10 cellular contexts compared by ENCODE assay signal in the genomic region with DNA sequence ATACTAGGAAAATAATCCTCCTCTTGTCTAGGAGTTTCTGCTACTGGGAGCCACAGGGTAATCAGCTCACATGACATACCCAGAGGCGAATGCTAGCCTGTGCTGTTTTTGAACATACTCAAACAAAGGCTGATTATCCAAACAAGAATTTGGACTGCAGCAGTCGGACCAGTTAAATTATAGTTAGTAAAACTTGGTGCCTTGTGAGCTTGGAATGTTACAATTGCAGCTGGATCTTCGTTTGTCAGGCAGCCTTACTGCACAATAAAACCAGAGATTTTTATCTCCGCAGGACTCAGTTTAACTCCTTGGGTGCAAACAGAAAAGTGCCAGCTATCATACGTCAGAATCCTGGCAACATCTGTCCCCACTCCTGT.
DNase-seq lines count a peak whose midpoint lies in the region; ATAC-seq and TF ChIP-seq lines count a peak whose summit lies in the region.
"Had no signal": no experiment of that assay in that cellular context is flagged by ENCODE, and none has a peak within 500 bp of the region (broad histone marks: within the 10 kb centered on the region; RNA-seq: fewer than 3 reads in every experiment).

No MANE protein-coding gene starts in this region.

- BruUV-seq in IMR-90 (replicated peaks; lab: Mats Ljungman, UMichigan): no TSS peak

- H3K14ac ChIP-seq in IMR-90 (replicated peaks; ENCODE audit: low read depth, low read length): peak overlapping the region; percentile 84

- peak overlapping the region; percentile 87; the same call in 1 of the 2 replicates for H2AK5ac ChIP-seq in IMR-90 (ENCODE audit: low read depth, low read length)

- peak overlapping the region; percentile 97 for H2BK120ac ChIP-seq in IMR-90 (ENCODE audit: low read depth, low read length)

- H3K79me1 ChIP-seq in IMR-90 (ENCODE audit: low read depth in 1 of 2, low read length in 2 of 2): peaks cover 0 to 4% of the 10 kb centered on the region in 2 experiments; a peak in 1 of 4 replicates

- DNase-seq in AG04449 (ENCODE audit: low read depth, low spot score) (peak; percentile 33), IMR-90 (peak; percentile 84), epidermal melanocyte (ENCODE audit: insufficient read length, low spot score) (peak; percentile 72), mesothelial cell of epicardium (ENCODE audit: low spot score in 2 of 2, unreplicated experiment in 2 of 2) (no peak), T-helper 1 cell (no peak), HCEC 1CT (no peak)
- DNase-seq in activated T-cell treated with anti-CD3 and anti-CD28 coated beads, Interleukin-2, amount 50 U/mL, for 24 hours: no peak
- DNase-seq: CD4-positive, alpha-beta T cell; left cardiac atrium had no signal

- H3K9me3 ChIP-seq in IMR-90 (ENCODE audit: control insufficient read depth, insufficient read depth, low read length): no peaks in the 10 kb centered on the region

- peak overlapping the region; percentile 83; the same call in 2 of the 3 replicates for H2BK15ac ChIP-seq in IMR-90 (ENCODE audit: low read depth, low read length)

- H3K4me2 ChIP-seq in IMR-90 (ENCODE audit: low read depth, low read length): peak overlapping the region; percentile 72

- peak overlapping the region; percentile 92 for H4K91ac ChIP-seq in IMR-90 (ENCODE audit: insufficient read depth, low read depth, low read length)

- no peak for TF ChIP-seq RAD21 in IMR-90 (IDR thresholded peaks at IDR 0.05; ENCODE audit: low read length)

- H3K9me1 ChIP-seq in IMR-90 (ENCODE audit: insufficient read depth, low read length): peaks cover 4% of the 10 kb centered on the region; the same call in 1 of the 2 replicates

- H2AFZ ChIP-seq in IMR-90 (replicated peaks; ENCODE audit: low read length, poor library complexity): peak overlapping the region; percentile 80

- peak overlapping the region; percentile 0 to 95; a peak in 3 of 4 replicates for H4K8ac ChIP-seq in IMR-90 (ENCODE audit: low read depth in 2 of 2, low read length in 2 of 2)

- H3K4me3 Mint-ChIP-seq in mesothelial cell of epicardium: no peak overlapping the region
- H3K4me3 Mint-ChIP-seq in activated T-cell treated with anti-CD3 and anti-CD28 coated beads, Interleukin-2, amount 50 U/mL, for 24 hours: no peak overlapping the region
- H3K4me3 Mint-ChIP-seq: CD4-positive, alpha-beta T cell had no signal

- no peak for TF ChIP-seq POLR2A in IMR-90 (IDR thresholded peaks at IDR 0.05; ENCODE audit: low read depth, low read length)

- H3K27me3 Mint-ChIP-seq in mesothelial cell of epicardium (ENCODE audit: low read depth): no peaks in the 10 kb centered on the region
- H3K27me3 Mint-ChIP-seq in activated T-cell treated with anti-CD3 and anti-CD28 coated beads, Interleukin-2, amount 50 U/mL, for 24 hours: no peaks in the 10 kb centered on the region
- H3K27me3 Mint-ChIP-seq: CD4-positive, alpha-beta T cell had no signal

- 0 out of 2 replicates have a peak overlapping the region, but pooled peaks have one; percentile 53 for H3K56ac ChIP-seq in IMR-90 (ENCODE audit: extremely low read depth, insufficient read depth, low read length)

- dilution Hi-C loops in IMR-90 (cut with HindIII; ENCODE audit: low sequenced_read_pairs, unreplicated experiment): no loop called here

- no peaks in the 10 kb centered on the region for H3K9me3 Mint-ChIP-seq in mesothelial cell of epicardium
- H3K9me3 Mint-ChIP-seq in activated T-cell treated with anti-CD3 and anti-CD28 coated beads, Interleukin-2, amount 50 U/mL, for 24 hours: peaks cover 3% of the 10 kb centered on the region
- H3K9me3 Mint-ChIP-seq: CD4-positive, alpha-beta T cell had no signal

- no peak for TF ChIP-seq CTCF in AG04449 (IDR thresholded peaks at IDR 0.05; ENCODE audit: insufficient read depth, low read length, missing control alignments)
- TF ChIP-seq CTCF in IMR-90 (conservative IDR thresholded peaks at IDR 0.05; ENCODE audit: low read depth, low read length): no peak
- no peak for TF ChIP-seq CTCF in mesothelial cell of epicardium (IDR thresholded peaks at IDR 0.05; ENCODE audit: unreplicated experiment)

- peak overlapping the region; percentile 99 for H3K23ac ChIP-seq in IMR-90 (ENCODE audit: low read depth, low read length)

- peak overlapping the region; percentile 54 for H3K9ac ChIP-seq in IMR-90 (ENCODE audit: low read depth, low read length)

- H2BK20ac ChIP-seq in IMR-90 (ENCODE audit: low read depth, low read length): peak overlapping the region; percentile 97

- H4K5ac ChIP-seq in IMR-90 (ENCODE audit: low read depth, low read length): peak overlapping the region; percentile 90

- H3K36me3 Mint-ChIP-seq in mesothelial cell of epicardium: no peaks in the 10 kb centered on the region
- H3K36me3 Mint-ChIP-seq in activated T-cell treated with anti-CD3 and anti-CD28 coated beads, Interleukin-2, amount 50 U/mL, for 24 hours (ENCODE audit: low read depth): no peaks in the 10 kb centered on the region

- peaks cover 78% of the 10 kb centered on the region for H3K4me1 Mint-ChIP-seq in mesothelial cell of epicardium
- H3K4me1 Mint-ChIP-seq in activated T-cell treated with anti-CD3 and anti-CD28 coated beads, Interleukin-2, amount 50 U/mL, for 24 hours (ENCODE audit: low read depth): peaks cover 23% of the 10 kb centered on the region

- peak overlapping the region; percentile 52 for H2AK9ac ChIP-seq in IMR-90 (replicated peaks; ENCODE audit: low read depth, low read length, poor library complexity)

- H3K18ac ChIP-seq in IMR-90 (ENCODE audit: low read depth, low read length): peak overlapping the region; percentile 87

- in situ Hi-C loops in IMR-90 (cut with MboI; ENCODE audit: low sequenced_read_pairs): no loop called here

- ATAC-seq in IMR-90 (ENCODE audit: low read depth) (peak; percentile 96), GM18873 (IDR thresholded peaks at IDR 0.05; ENCODE audit: low FRiP score, unreplicated experiment) (no peak)

- no CpG with 5 or more reads among the region's 5 CpGs for WGBS in IMR-90 (ENCODE audit: extremely low coverage in 2 of 2, insufficient read length in 1 of 2), 2 experiments

- POLR2A ChIA-PET in AG04449 (lab: Yijun Ruan, JAX): interaction anchor here (0.7 kb wide), 1 partner anchor 223 kb away, joined by 3 read pairs; no protein-coding TSS in a partner anchor
- POLR2A ChIA-PET in IMR-90 (lab: Charles Lee; ENCODE audit: unreplicated experiment): interaction anchor here (0.6 to 1.6 kb wide), 3 partner anchors 164 to 469 kb away, joined by 3 to 4 read pairs (median 4); a partner anchor contains a TSS

- intact Hi-C loops in IMR-90 (cut with micrococcal nuclease): no loop called here

- H2BK5ac ChIP-seq in IMR-90 (ENCODE audit: low read depth, low read length, poor library complexity, severe bottlenecking): peak overlapping the region; percentile 84

- H3K27ac ChIP-seq in IMR-90 (ENCODE audit: insufficient read depth, low read length): peak overlapping the region; percentile 88

- peak overlapping the region; percentile 96 for H3K4ac ChIP-seq in IMR-90 (ENCODE audit: low read depth, low read length)

- no peaks in the 10 kb centered on the region for H3K27me3 ChIP-seq in IMR-90 (ENCODE audit: control insufficient read depth, insufficient read depth, low read length)

- H3K4me1 ChIP-seq in IMR-90 (ENCODE audit: control insufficient read depth, insufficient read depth, low read length): peaks cover 17% of the 10 kb centered on the region

- no peaks in the 10 kb centered on the region for H3K36me3 ChIP-seq in IMR-90 (ENCODE audit: control insufficient read depth, insufficient read depth, low read length)

- no peaks in the 10 kb centered on the region for H4K20me1 ChIP-seq in IMR-90 (ENCODE audit: insufficient read depth, low read length)

- peak overlapping the region; percentile 95 for H3K27ac Mint-ChIP-seq in mesothelial cell of epicardium
- H3K27ac Mint-ChIP-seq in activated T-cell treated with anti-CD3 and anti-CD28 coated beads, Interleukin-2, amount 50 U/mL, for 24 hours: no peak overlapping the region
- H3K27ac Mint-ChIP-seq: CD4-positive, alpha-beta T cell had no signal

- CTCF ChIA-PET in AG04449 (lab: Yijun Ruan, JAX) (interaction anchor here (0.7 kb wide), 1 partner anchor 163 kb away, joined by 3 read pairs; no protein-coding TSS in a partner anchor), IMR-90 (lab: Yijun Ruan, JAX) (interaction anchor here (0.7 to 1.2 kb wide), 2 partner anchors 70 to 123 kb away, joined by 3 read pairs; no protein-coding TSS in a partner anchor)

- H3K4me3 ChIP-seq in AG04449 (ENCODE audit: low read depth, low read length) (no peak overlapping the region), IMR-90 (ENCODE audit: insufficient read depth, low read depth, low read length) (no peak overlapping the region)

TF ChIP-seq in IMR-90, 13 proteins besides CTCF, POLR2A, EP300 and RAD21:
- TF ChIP-seq, protein P1, sequence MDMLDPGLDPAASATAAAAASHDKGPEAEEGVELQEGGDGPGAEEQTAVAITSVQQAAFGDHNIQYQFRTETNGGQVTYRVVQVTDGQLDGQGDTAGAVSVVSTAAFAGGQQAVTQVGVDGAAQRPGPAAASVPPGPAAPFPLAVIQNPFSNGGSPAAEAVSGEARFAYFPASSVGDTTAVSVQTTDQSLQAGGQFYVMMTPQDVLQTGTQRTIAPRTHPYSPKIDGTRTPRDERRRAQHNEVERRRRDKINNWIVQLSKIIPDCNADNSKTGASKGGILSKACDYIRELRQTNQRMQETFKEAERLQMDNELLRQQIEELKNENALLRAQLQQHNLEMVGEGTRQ (IDR thresholded peaks at IDR 0.05; ENCODE audit: low read depth, low read length): peak; percentile 56; the same call in 1 of the 2 replicates
- TF ChIP-seq BHLHE40 (IDR thresholded peaks at IDR 0.05; ENCODE audit: low read depth, low read length) (peak; percentile 39; the same call in 1 of the 2 replicates), RCOR1 (IDR thresholded peaks at IDR 0.05; ENCODE audit: insufficient replicate concordance, low read length) (no peak)
- TF ChIP-seq, protein P2, sequence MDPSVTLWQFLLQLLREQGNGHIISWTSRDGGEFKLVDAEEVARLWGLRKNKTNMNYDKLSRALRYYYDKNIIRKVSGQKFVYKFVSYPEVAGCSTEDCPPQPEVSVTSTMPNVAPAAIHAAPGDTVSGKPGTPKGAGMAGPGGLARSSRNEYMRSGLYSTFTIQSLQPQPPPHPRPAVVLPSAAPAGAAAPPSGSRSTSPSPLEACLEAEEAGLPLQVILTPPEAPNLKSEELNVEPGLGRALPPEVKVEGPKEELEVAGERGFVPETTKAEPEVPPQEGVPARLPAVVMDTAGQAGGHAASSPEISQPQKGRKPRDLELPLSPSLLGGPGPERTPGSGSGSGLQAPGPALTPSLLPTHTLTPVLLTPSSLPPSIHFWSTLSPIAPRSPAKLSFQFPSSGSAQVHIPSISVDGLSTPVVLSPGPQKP (IDR thresholded peaks at IDR 0.05; ENCODE audit: borderline replicate concordance, low read depth, low read length): no peak
TF ChIP-seq in IMR-90: peak in this region for 2.

Comparison
In these comparisons a context has a peak if more than half of its experiments do, and no peak if none do; other contexts are left out.
1. DNase-seq: peak in AG04449 (single experiment), IMR-90 (single experiment) and epidermal melanocyte (single experiment); none in mesothelial cell of epicardium (0 of 2), T-helper 1 cell (0 of 5), HCEC 1CT (single experiment) and activated T-cell treated with anti-CD3 and anti-CD28 coated beads, Interleukin-2, amount 50 U/mL, for 24 hours (single experiment).